ENCODE assay signal across 1 cellular context in the genomic region with DNA sequence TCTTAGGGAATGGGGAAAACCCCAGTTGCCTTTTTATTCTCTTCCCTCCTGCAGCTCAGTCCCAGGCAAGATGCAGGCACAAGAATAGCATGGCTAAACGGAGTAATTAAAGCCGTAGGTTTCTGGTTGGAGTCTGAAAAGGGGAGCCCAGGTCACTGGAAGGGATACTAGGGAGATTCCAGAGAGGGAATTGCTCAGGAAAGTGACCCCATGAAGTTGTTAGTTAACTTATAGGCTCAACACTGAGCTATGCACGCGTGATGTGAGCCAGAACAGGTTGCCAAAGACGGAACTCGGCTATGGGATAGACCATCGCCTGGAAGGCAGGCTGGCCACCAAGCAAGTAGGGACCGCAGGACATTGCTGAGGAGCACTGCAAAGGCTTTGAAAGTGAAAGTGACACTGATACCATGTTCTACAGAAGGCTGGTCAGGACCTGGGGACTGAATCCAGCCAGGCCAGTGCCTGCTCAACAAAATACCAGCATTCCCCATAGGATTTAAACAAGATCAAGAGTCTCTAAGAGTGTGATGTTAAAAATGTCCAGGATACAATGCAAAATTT.
TF ChIP-seq lines count a peak whose summit lies in the region.

No MANE protein-coding gene starts in this region.

TF ChIP-seq in liver, 16 proteins besides CTCF, POLR2A, EP300 and RAD21 (continued from another document):
- TF ChIP-seq, protein P1, sequence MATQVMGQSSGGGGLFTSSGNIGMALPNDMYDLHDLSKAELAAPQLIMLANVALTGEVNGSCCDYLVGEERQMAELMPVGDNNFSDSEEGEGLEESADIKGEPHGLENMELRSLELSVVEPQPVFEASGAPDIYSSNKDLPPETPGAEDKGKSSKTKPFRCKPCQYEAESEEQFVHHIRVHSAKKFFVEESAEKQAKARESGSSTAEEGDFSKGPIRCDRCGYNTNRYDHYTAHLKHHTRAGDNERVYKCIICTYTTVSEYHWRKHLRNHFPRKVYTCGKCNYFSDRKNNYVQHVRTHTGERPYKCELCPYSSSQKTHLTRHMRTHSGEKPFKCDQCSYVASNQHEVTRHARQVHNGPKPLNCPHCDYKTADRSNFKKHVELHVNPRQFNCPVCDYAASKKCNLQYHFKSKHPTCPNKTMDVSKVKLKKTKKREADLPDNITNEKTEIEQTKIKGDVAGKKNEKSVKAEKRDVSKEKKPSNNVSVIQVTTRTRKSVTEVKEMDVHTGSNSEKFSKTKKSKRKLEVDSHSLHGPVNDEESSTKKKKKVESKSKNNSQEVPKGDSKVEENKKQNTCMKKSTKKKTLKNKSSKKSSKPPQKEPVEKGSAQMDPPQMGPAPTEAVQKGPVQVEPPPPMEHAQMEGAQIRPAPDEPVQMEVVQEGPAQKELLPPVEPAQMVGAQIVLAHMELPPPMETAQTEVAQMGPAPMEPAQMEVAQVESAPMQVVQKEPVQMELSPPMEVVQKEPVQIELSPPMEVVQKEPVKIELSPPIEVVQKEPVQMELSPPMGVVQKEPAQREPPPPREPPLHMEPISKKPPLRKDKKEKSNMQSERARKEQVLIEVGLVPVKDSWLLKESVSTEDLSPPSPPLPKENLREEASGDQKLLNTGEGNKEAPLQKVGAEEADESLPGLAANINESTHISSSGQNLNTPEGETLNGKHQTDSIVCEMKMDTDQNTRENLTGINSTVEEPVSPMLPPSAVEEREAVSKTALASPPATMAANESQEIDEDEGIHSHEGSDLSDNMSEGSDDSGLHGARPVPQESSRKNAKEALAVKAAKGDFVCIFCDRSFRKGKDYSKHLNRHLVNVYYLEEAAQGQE (IDR thresholded peaks at IDR 0.05), result no peak
- TF ChIP-seq HNF4A (conservative IDR thresholded peaks at IDR 0.05), result no peak
